2 cellular contexts compared by ENCODE assay signal in genomic region chr16:67531247-67531646, GRCh38.
TF ChIP-seq lines count a peak whose summit lies in the region.

No MANE protein-coding gene starts in this region.

TF ChIP-seq in SK-N-SH, 30 proteins besides CTCF, POLR2A, EP300 and RAD21 (continued from another document):
- TF ChIP-seq ZBTB33 (IDR thresholded peaks at IDR 0.05; ENCODE audit: borderline replicate concordance, low read depth) (no peak), NFIC (IDR thresholded peaks at IDR 0.05; ENCODE audit: borderline replicate concordance) (no peak), YY1 (IDR thresholded peaks at IDR 0.05; ENCODE audit: low read depth) (no peak), FOXJ3 (CRISPR knock-in tag; IDR thresholded peaks at IDR 0.05) (no peak), SMC3 (IDR thresholded peaks at IDR 0.05; ENCODE audit: low read depth, low read length) (no peak), MEF2A (IDR thresholded peaks at IDR 0.05; ENCODE audit: borderline replicate concordance, low read depth) (no peak), CHD2 (IDR thresholded peaks at IDR 0.05; ENCODE audit: low read length, partially characterized antibody) (no peak), GABPA (IDR thresholded peaks at IDR 0.05; ENCODE audit: low read depth) (no peak), REST (IDR thresholded peaks at IDR 0.05; ENCODE audit: low read depth, low read length) (no peak), JUND (IDR thresholded peaks at IDR 0.05) (no peak), RFX5 (IDR thresholded peaks at IDR 0.05; ENCODE audit: low read length) (no peak), MXI1 (IDR thresholded peaks at IDR 0.05; ENCODE audit: low read depth, low read length) (no peak), USF2 (IDR thresholded peaks at IDR 0.05; ENCODE audit: borderline replicate concordance, low read depth, low read length) (no peak)
TF ChIP-seq in SK-N-SH: peak in this region for 0.

TF ChIP-seq in SK-N-SH treated with all-trans-retinoic acid at 6 μM for 48 hours, 23 proteins besides CTCF, POLR2A, EP300 and RAD21 (continued from another document):
- TF ChIP-seq CREB5 (CRISPR knock-in tag; IDR thresholded peaks at IDR 0.05; ENCODE audit: low read depth) (no peak), ZNF565 (CRISPR knock-in tag; conservative IDR thresholded peaks at IDR 0.05; ENCODE audit: low read depth) (no peak), POU6F1 (CRISPR knock-in tag; IDR thresholded peaks at IDR 0.05; ENCODE audit: borderline replicate concordance, low read depth) (no peak), CSDC2 (CRISPR knock-in tag; IDR thresholded peaks at IDR 0.05) (no peak), TCF4 (CRISPR knock-in tag; IDR thresholded peaks at IDR 0.05; ENCODE audit: borderline replicate concordance) (no peak), ZFP3 (CRISPR knock-in tag; IDR thresholded peaks at IDR 0.05) (no peak), ARNTL (CRISPR knock-in tag; IDR thresholded peaks at IDR 0.05; ENCODE audit: borderline replicate concordance, low read depth) (no peak), TSHZ2 (CRISPR knock-in tag; IDR thresholded peaks at IDR 0.05) (no peak)
